In genomic region chr15:22253676-22254408, GRCh38 we compare ENCODE assay signal across 13 cellular contexts.
DNase-seq lines count a peak whose midpoint lies in the region; ATAC-seq and TF ChIP-seq lines count a peak whose summit lies in the region.
"Had no signal": no experiment of that assay in that cellular context is flagged by ENCODE, and none has a peak within 500 bp of the region (broad histone marks: within the 10 kb centered on the region; RNA-seq: fewer than 3 reads in every experiment).

No MANE protein-coding gene starts in this region.

- ATAC-seq in GM18907 (IDR thresholded peaks at IDR 0.05; ENCODE audit: unreplicated experiment) (peak; percentile 85), HG02840 (IDR thresholded peaks at IDR 0.05; ENCODE audit: low FRiP score, unreplicated experiment) (peak; percentile 67)
- ATAC-seq: SK-N-SH treated with all-trans-retinoic acid at 6 μM for 48 hours had no signal

- H3K36me3 ChIP-seq in BLaER1 (no peaks in the 10 kb centered on the region), OCI-LY3 (replicated peaks; ENCODE audit: low read depth, low read length) (no peaks in the 10 kb centered on the region)

- TF ChIP-seq CTCF in OCI-LY3 (IDR thresholded peaks at IDR 0.05; ENCODE audit: low read depth, low read length), result no peak

- H3K9me3 ChIP-seq in BLaER1, result peaks cover 27% of the 10 kb centered on the region
- no peaks in the 10 kb centered on the region for H3K9me3 ChIP-seq in OCI-LY3 (ENCODE audit: insufficient read depth, low read length)

- no peak overlapping the region for H2AFZ ChIP-seq in OCI-LY3 (ENCODE audit: low read depth, low read length)

- H3K79me2 ChIP-seq in OCI-LY3 (ENCODE audit: low read length), result no peaks in the 10 kb centered on the region

- H3K4me1 ChIP-seq in BLaER1 (peaks cover 43% of the 10 kb centered on the region), OCI-LY3 (ENCODE audit: low read length) (peaks cover 23% of the 10 kb centered on the region)

- H3K4me2 ChIP-seq in BLaER1 (peak overlapping the region; percentile 95), OCI-LY3 (ENCODE audit: low read length) (peak overlapping the region; percentile 25)

- H3K27me3 ChIP-seq in BLaER1 (no peaks in the 10 kb centered on the region), OCI-LY3 (ENCODE audit: low read depth, low read length) (no peaks in the 10 kb centered on the region)

- H3K4me3 ChIP-seq in BLaER1, result peak overlapping the region; percentile 46
- no peak overlapping the region; the same call in 1 of the 2 replicates for H3K4me3 ChIP-seq in OCI-LY3 (ENCODE audit: low read length)

- H4K20me1 ChIP-seq in BLaER1 (no peaks in the 10 kb centered on the region), OCI-LY3 (ENCODE audit: insufficient read depth, low read length) (no peaks in the 10 kb centered on the region)

- DNase-seq in LoVo (ENCODE audit: low spot score) (no peak), kidney glomerular epithelial cell (lab: John Stamatoyannopoulos, UW) (no peak), retina (no peak), SW 1271 (lab: John Stamatoyannopoulos, UW) (no peak)
- DNase-seq: C1 segment of cervical spinal cord, NCI-H1092 treated with DMSO at 0.1 percent for 48 hours, small intestine had no signal

- peak overlapping the region; percentile 83 for H3K27ac ChIP-seq in BLaER1
- H3K27ac ChIP-seq in OCI-LY3 (ENCODE audit: low read length), result no peak overlapping the region
- H3K27ac ChIP-seq: epithelial cell of prostate had no signal

- peak overlapping the region; percentile 64 for H3K9ac ChIP-seq in BLaER1
- H3K9ac ChIP-seq in OCI-LY3 (ENCODE audit: low read length), result no peak overlapping the region
